ENCODE assay signal across 30 cellular contexts in genomic region chr1:27166351-27166802, GRCh38. TPM values are rescaled to one million over a fixed set of nuclear protein-coding genes. Genes with fewer than 3 reads are reported as not detected.
DNase-seq lines count a peak whose midpoint lies in the region; ATAC-seq and TF ChIP-seq lines count a peak whose summit lies in the region.
"Had no signal": no experiment of that assay in that cellular context is flagged by ENCODE, and none has a peak within 500 bp of the region (broad histone marks: within the 10 kb centered on the region; RNA-seq: fewer than 3 reads in every experiment).

No MANE protein-coding gene starts in this region.

- no peaks in the 10 kb centered on the region for H3K36me3 Mint-ChIP-seq in MCF 10A (ENCODE audit: insufficient read depth, unreplicated experiment)
- H3K36me3 Mint-ChIP-seq: activated CD8-positive, alpha-beta memory T cell treated with anti-CD3 and anti-CD28 coated beads, Interleukin-2, amount 10 ng/mL, durations not matched to agents 7 days and 5 days; activated naive CD4-positive, alpha-beta T cell treated with anti-CD3 and anti-CD28 coated beads, Interleukin-2, amount 50 U/mL, for 24 hours; naive thymus-derived CD4-positive, alpha-beta T cell had no signal

- H2BK12ac ChIP-seq in trophoblast cell (ENCODE audit: low read length): no peak overlapping the region

- H3K79me2 ChIP-seq in mammary epithelial cell (ENCODE audit: insufficient read depth, low read length) (no peaks in the 10 kb centered on the region), trophoblast cell (ENCODE audit: control insufficient read depth, insufficient read depth, low read length, poor library complexity) (no peaks in the 10 kb centered on the region)

- H2BK120ac ChIP-seq in trophoblast cell (ENCODE audit: insufficient read depth, low read length, poor library complexity): peak overlapping the region; percentile 63

- H3K4me2 ChIP-seq in mammary epithelial cell (ENCODE audit: insufficient read depth, low read depth, low read length): peak overlapping the region; percentile 12
- peak overlapping the region; percentile 30 for H3K4me2 ChIP-seq in trophoblast cell (ENCODE audit: low read length)

- H3K9me3 Mint-ChIP-seq in MCF 10A (ENCODE audit: unreplicated experiment): no peaks in the 10 kb centered on the region
- H3K9me3 Mint-ChIP-seq: activated CD4-positive, alpha-beta T cell treated with anti-CD3 and anti-CD28 coated beads, Interleukin-2, amount 10 ng/mL, durations not matched to agents 24 days and 14 days; activated naive CD4-positive, alpha-beta T cell treated with anti-CD3 and anti-CD28 coated beads, Interleukin-2, amount 50 U/mL, for 24 hours; activated T-helper 1 cell treated with anti-CD3 and anti-CD28 coated beads, Interleukin-12 subunit alpha, Interleukin-12 subunit beta, Interleukin-2, Interleukin-4 antibody, amounts not matched to agents 30 ng/mL and 10 ng/mL and 1 ng/mL, durations not matched to agents 14 hours and 24 hours and 36 hours had no signal

- H3K36me3 ChIP-seq in mammary epithelial cell (ENCODE audit: insufficient read depth, low read length): no peaks in the 10 kb centered on the region
- H3K36me3 ChIP-seq in RWPE2 (ENCODE audit: low read depth): no peaks in the 10 kb centered on the region
- H3K36me3 ChIP-seq in trophoblast cell (ENCODE audit: control insufficient read depth in 1 of 2, insufficient read depth in 2 of 2, low read length in 2 of 2): no peaks in the 10 kb centered on the region
- H3K36me3 ChIP-seq: BE2C, gastroesophageal sphincter, Peyer's patch, right atrium auricular region, SJSA1, upper lobe of left lung had no signal

- H4K91ac ChIP-seq in trophoblast cell (ENCODE audit: low read depth, low read length): peak overlapping the region; percentile 88

- H3K79me1 ChIP-seq in trophoblast cell (ENCODE audit: low read length): peaks cover 9% of the 10 kb centered on the region

- H3K4me3 ChIP-seq in mammary epithelial cell (replicated peaks in 1 of 3; ENCODE audit: insufficient read depth in 1 of 3, low read depth in 2 of 3, low read length in 3 of 3) (no peak overlapping the region), RWPE2 (ENCODE audit: severe bottlenecking) (no peak overlapping the region), trophoblast cell (ENCODE audit: low read depth, low read length) (no peak overlapping the region)
- H3K4me3 ChIP-seq: gastroesophageal sphincter, Peyer's patch, right atrium auricular region, SJSA1, upper lobe of left lung had no signal

- WGBS in mammary epithelial cell (ENCODE audit: low coverage, missing lambda C conversion rate): 31% methylated on average over 1 of the region's 1 CpG
- WGBS in trophoblast cell (ENCODE audit: extremely low coverage, insufficient coverage, insufficient read length): no CpG with 5 or more reads among the region's 1 CpG

- intact Hi-C loops in mammary epithelial cell (cut with micrococcal nuclease) (loop anchor here (1.0 to 2.0 kb wide), 2 partner anchors 26 to 68 kb away; partner anchors contain the start of gene WDTC1), MCF 10A (cut with micrococcal nuclease) (no loop called here)

- no peak overlapping the region for H2BK5ac ChIP-seq in trophoblast cell (ENCODE audit: low read depth, low read length, poor library complexity)

- H2AFZ ChIP-seq in mammary epithelial cell (ENCODE audit: low read depth, low read length) (no peak overlapping the region), trophoblast cell (ENCODE audit: insufficient read depth, low read length, poor library complexity) (no peak overlapping the region)

- H4K12ac ChIP-seq in trophoblast cell (ENCODE audit: low read depth, low read length): no peak overlapping the region

- no peak overlapping the region for H3K18ac ChIP-seq in trophoblast cell (ENCODE audit: low read length)

- TF ChIP-seq CTCF in mammary epithelial cell (conservative IDR thresholded peaks at IDR 0.05 in 1 of 2, IDR thresholded peaks at IDR 0.05 in 1 of 2; ENCODE audit: extremely low read depth in 1 of 2, insufficient read depth in 1 of 2, low read depth in 1 of 2, low read length in 2 of 2) (no peak), MCF 10A (IDR thresholded peaks at IDR 0.05; ENCODE audit: unreplicated experiment) (no peak), RWPE2 (IDR thresholded peaks at IDR 0.05; ENCODE audit: poor library complexity, severe bottlenecking) (no peak)

- no peak overlapping the region for H3K4me3 Mint-ChIP-seq in MCF 10A (ENCODE audit: unreplicated experiment)
- H3K4me3 Mint-ChIP-seq: activated CD4-positive, alpha-beta T cell treated with anti-CD3 and anti-CD28 coated beads, Interleukin-2, amount 10 ng/mL, durations not matched to agents 24 days and 14 days; activated CD8-positive, alpha-beta memory T cell treated with anti-CD3 and anti-CD28 coated beads, Interleukin-2, amount 10 ng/mL, durations not matched to agents 7 days and 5 days; activated naive CD4-positive, alpha-beta T cell treated with anti-CD3 and anti-CD28 coated beads, Interleukin-2, amount 50 U/mL, for 24 hours; activated T-helper 1 cell treated with anti-CD3 and anti-CD28 coated beads, Interleukin-12 subunit alpha, Interleukin-12 subunit beta, Interleukin-2, Interleukin-4 antibody, amounts not matched to agents 30 ng/mL and 10 ng/mL and 1 ng/mL, durations not matched to agents 14 hours and 24 hours and 36 hours; naive thymus-derived CD4-positive, alpha-beta T cell; T-helper 17 cell had no signal

- no peaks in the 10 kb centered on the region for H3K4me1 Mint-ChIP-seq in MCF 10A (ENCODE audit: insufficient read depth, unreplicated experiment)

- dilution Hi-C loops in mammary epithelial cell (cut with HindIII; ENCODE audit: low sequenced_read_pairs): no loop called here

- peaks cover 9% of the 10 kb centered on the region for H3K4me1 ChIP-seq in mammary epithelial cell (ENCODE audit: insufficient read depth, low read length)
- no peaks in the 10 kb centered on the region for H3K4me1 ChIP-seq in RWPE2 (ENCODE audit: insufficient read depth, poor library complexity, severe bottlenecking)
- H3K4me1 ChIP-seq in trophoblast cell (ENCODE audit: control insufficient read depth in 1 of 2, insufficient read depth in 2 of 2, low read length in 2 of 2): peaks cover 9 to 11% of the 10 kb centered on the region in 2 experiments
- H3K4me1 ChIP-seq: BE2C, gastroesophageal sphincter, right atrium auricular region had no signal

- no peak overlapping the region for H4K8ac ChIP-seq in trophoblast cell (ENCODE audit: low read depth, low read length)

- no peaks in the 10 kb centered on the region for H3K27me3 Mint-ChIP-seq in MCF 10A (ENCODE audit: insufficient read depth, unreplicated experiment)
- H3K27me3 Mint-ChIP-seq: activated CD4-positive, alpha-beta T cell treated with anti-CD3 and anti-CD28 coated beads, Interleukin-2, amount 10 ng/mL, durations not matched to agents 24 days and 14 days; activated CD8-positive, alpha-beta memory T cell treated with anti-CD3 and anti-CD28 coated beads, Interleukin-2, amount 10 ng/mL, durations not matched to agents 7 days and 5 days; activated naive CD4-positive, alpha-beta T cell treated with anti-CD3 and anti-CD28 coated beads, Interleukin-2, amount 50 U/mL, for 24 hours; naive thymus-derived CD4-positive, alpha-beta T cell; T-helper 17 cell had no signal

- H3K9ac ChIP-seq in mammary epithelial cell (ENCODE audit: insufficient read depth, low read length) (no peak overlapping the region), trophoblast cell (ENCODE audit: low read length) (no peak overlapping the region)

- H3K27me3 ChIP-seq in mammary epithelial cell (ENCODE audit: insufficient read depth, low read length): no peaks in the 10 kb centered on the region
- no peaks in the 10 kb centered on the region for H3K27me3 ChIP-seq in RWPE2 (ENCODE audit: insufficient read depth, poor library complexity, severe bottlenecking)
- H3K27me3 ChIP-seq in trophoblast cell (ENCODE audit: insufficient read depth, low read length): no peaks in the 10 kb centered on the region
- H3K27me3 ChIP-seq: BE2C, gastroesophageal sphincter, Peyer's patch, right atrium auricular region, SJSA1, upper lobe of left lung had no signal

- DNase-seq in mammary epithelial cell (peak; percentile 70), MCF 10A (ENCODE audit: unreplicated experiment) (no peak), RWPE2 (ENCODE audit: low spot score) (no peak), epithelial cell of prostate (ENCODE audit: low read depth, low spot score) (peak; percentile 22), trophoblast cell (peak; percentile 82 to 91), putamen (ENCODE audit: low spot score) (no peak), HK-2 (ENCODE audit: unreplicated experiment) (no peak)
- DNase-seq: activated CD4-positive, alpha-beta T cell treated with anti-CD3 and anti-CD28 coated beads, Interleukin-2, amount 10 ng/mL, durations not matched to agents 24 days and 14 days; activated CD8-positive, alpha-beta memory T cell treated with anti-CD3 and anti-CD28 coated beads, Interleukin-2, amount 10 ng/mL, durations not matched to agents 7 days and 5 days; BE2C; DMS79; H7; Kasumi-1; left cardiac atrium; naive thymus-derived CD4-positive, alpha-beta T cell; NCI-H1092; NCI-H2029; Peyer's patch; stimulated activated CD8-positive, alpha-beta memory T cell treated with anti-CD3 and anti-CD28 coated beads, Interleukin-4, amount 100 ng/mL, for 48 hours; T-helper 17 cell; upper lobe of left lung had no signal

- in situ Hi-C loops in mammary epithelial cell (cut with MboI; ENCODE audit: low sequenced_read_pairs in 2 of 2): no loop called here

- POLR2A ChIA-PET in MCF 10A (lab: Yijun Ruan, JAX): interaction anchor here (2.8 kb wide), 1 partner anchor 11 kb away, joined by 12 read pairs; the partner anchor contains the start of gene SLC9A1

- H3K23ac ChIP-seq in trophoblast cell (ENCODE audit: low read length): no peak overlapping the region

- BruUV-seq in mammary epithelial cell (replicated peaks; lab: Mats Ljungman, UMichigan): no TSS peak
- no TSS peak for BruUV-seq in MCF 10A (replicated peaks; lab: Mats Ljungman, UMichigan)

- H3K9me3 ChIP-seq in mammary epithelial cell (replicated peaks; ENCODE audit: insufficient read depth, low read length) (no peaks in the 10 kb centered on the region), RWPE2 (ENCODE audit: severe bottlenecking) (no peaks in the 10 kb centered on the region), trophoblast cell (ENCODE audit: insufficient read depth, low read depth, low read length) (no peaks in the 10 kb centered on the region)
- H3K9me3 ChIP-seq: BE2C, gastroesophageal sphincter, Peyer's patch, right atrium auricular region, SJSA1, upper lobe of left lung had no signal

- no peak overlapping the region for H2AK5ac ChIP-seq in trophoblast cell (ENCODE audit: low read length)

- H3K4ac ChIP-seq in trophoblast cell (ENCODE audit: low read depth, low read length): no peak overlapping the region

- CTCF ChIA-PET in mammary epithelial cell (lab: Charles Lee; ENCODE audit: low non-redundant PET) (no interaction called here), MCF 10A (lab: Yijun Ruan, JAX) (interaction anchor here (0.6 kb wide), 1 partner anchor 25 kb away, joined by 3 read pairs; no protein-coding TSS in a partner anchor)

- ATAC-seq in RWPE2 (ENCODE audit: low read depth): peak; percentile 78; the same call in 2 of the 3 replicates
- no peak for ATAC-seq in GM21737 (IDR thresholded peaks at IDR 0.05; ENCODE audit: unreplicated experiment)
- ATAC-seq: activated CD8-positive, alpha-beta memory T cell treated with anti-CD3 and anti-CD28 coated beads, Interleukin-2, amount 10 ng/mL, durations not matched to agents 7 days and 5 days; esophagus mucosa; gastroesophageal sphincter; left cardiac atrium; naive thymus-derived CD4-positive, alpha-beta T cell; T-helper 17 cell had no signal

- H4K20me1 ChIP-seq in mammary epithelial cell (ENCODE audit: insufficient read depth, low read length): no peaks in the 10 kb centered on the region

- no peak overlapping the region for H3K14ac ChIP-seq in trophoblast cell (ENCODE audit: low read length)

- no peak overlapping the region for H3K27ac Mint-ChIP-seq in MCF 10A (ENCODE audit: low read depth, unreplicated experiment)
- H3K27ac Mint-ChIP-seq: activated CD4-positive, alpha-beta T cell treated with anti-CD3 and anti-CD28 coated beads, Interleukin-2, amount 10 ng/mL, durations not matched to agents 24 days and 14 days; activated CD8-positive, alpha-beta memory T cell treated with anti-CD3 and anti-CD28 coated beads, Interleukin-2, amount 10 ng/mL, durations not matched to agents 7 days and 5 days; activated naive CD4-positive, alpha-beta T cell treated with anti-CD3 and anti-CD28 coated beads, Interleukin-2, amount 50 U/mL, for 24 hours; activated T-helper 1 cell treated with anti-CD3 and anti-CD28 coated beads, Interleukin-12 subunit alpha, Interleukin-12 subunit beta, Interleukin-2, Interleukin-4 antibody, amounts not matched to agents 30 ng/mL and 10 ng/mL and 1 ng/mL, durations not matched to agents 14 hours and 24 hours and 36 hours; naive thymus-derived CD4-positive, alpha-beta T cell; T-helper 17 cell had no signal

- no peak overlapping the region for H3K27ac ChIP-seq in mammary epithelial cell (ENCODE audit: insufficient read depth, low read depth, low read length)
- no peak overlapping the region for H3K27ac ChIP-seq in RWPE2 (ENCODE audit: poor library complexity, severe bottlenecking)
- no peak overlapping the region for H3K27ac ChIP-seq in epithelial cell of prostate
- H3K27ac ChIP-seq in trophoblast cell (ENCODE audit: low read depth, low read length): peak overlapping the region; percentile 89
- H3K27ac ChIP-seq: 22Rv1, gastroesophageal sphincter, Peyer's patch, right atrium auricular region, SJSA1, upper lobe of left lung, VCaP had no signal

RNA-seq across cellular contexts. Expression of gene SLC9A1, which starts 11.5 kb away (rescaled TPM):
- total RNA-seq in mammary epithelial cell: 100 to 1,000 TPM in 1 of 2 donors, 1 to 10 TPM in 1; 9.5 to 124 TPM
- 16.7 TPM for polyA plus RNA-seq in mammary epithelial cell
- 203 TPM for polyA minus RNA-seq in mammary epithelial cell
- total RNA-seq in MCF 10A (2022): 70.5 and 88.8 TPM in 2 replicates
- 114 and 122 TPM in 2 replicates for polyA plus RNA-seq in trophoblast cell (2013)

Comparison
In these comparisons a context has a peak if more than half of its experiments do, and no peak if none do; other contexts are left out.
1. DNase-seq: peak in mammary epithelial cell (single experiment), epithelial cell of prostate (single experiment) and trophoblast cell (2 of 2); none in MCF 10A (single experiment), RWPE2 (single experiment), putamen (single experiment) and HK-2 (single experiment).